In genomic region chr1:156106624-156107488, GRCh38 we compare ENCODE assay signal across 2 cellular contexts.
TF ChIP-seq lines count a peak whose summit lies in the region.

No MANE protein-coding gene starts in this region.

TF ChIP-seq in A549, 52 proteins besides CTCF, POLR2A, EP300 and RAD21 (continued from another document):
- TF ChIP-seq BCL3 (IDR thresholded peaks at IDR 0.05) (no peak), ATOH8 (CRISPR knock-in tag; IDR thresholded peaks at IDR 0.05; ENCODE audit: low read depth) (no peak), FOSL2 (IDR thresholded peaks at IDR 0.05) (no peak), FOSL2 (CRISPR knock-in tag; IDR thresholded peaks at IDR 0.05) (no peak)

TF ChIP-seq in WTC11, 78 proteins besides CTCF, POLR2A, EP300 and RAD21 (continued from another document):
- TF ChIP-seq E2F1 (CRISPR knock-in tag; IDR thresholded peaks at IDR 0.05) (no peak), MXD4 (CRISPR knock-in tag; IDR thresholded peaks at IDR 0.05; ENCODE audit: borderline replicate concordance) (no peak), TEAD4 (CRISPR knock-in tag; IDR thresholded peaks at IDR 0.05) (peak; percentile 62; the same call in 1 of the 2 replicates)
